Comparison of ENCODE assay signal across 27 cellular contexts in genomic region chr10:21827308-21827707, GRCh38.
DNase-seq lines count a peak whose midpoint lies in the region; ATAC-seq, FAIRE-seq and TF ChIP-seq lines count a peak whose summit lies in the region.
"Had no signal": no experiment of that assay in that cellular context is flagged by ENCODE, and none has a peak within 500 bp of the region (broad histone marks: within the 10 kb centered on the region; RNA-seq: fewer than 3 reads in every experiment).

No MANE protein-coding gene starts in this region.

- H3K4me2 ChIP-seq in K562 (ENCODE audit: insufficient read depth, low read length), result no peak overlapping the region
- H3K4me2 ChIP-seq: BLaER1 had no signal

- H3K9ac ChIP-seq in adipocyte (ENCODE audit: low read length) (no peak overlapping the region), K562 (ENCODE audit: insufficient read depth in 1 of 2, low read depth in 2 of 2, low read length in 2 of 2) (no peak overlapping the region), endodermal cell (ENCODE audit: extremely low read depth, low read length, poor library complexity, severe bottlenecking) (no peak overlapping the region), subcutaneous abdominal adipose tissue (ENCODE audit: low read length in 5 of 5) (no peak overlapping the region)
- H3K9ac ChIP-seq: BLaER1 had no signal

- H3K4me1 ChIP-seq in adipocyte (ENCODE audit: control insufficient read depth, insufficient read depth, low read length) (peaks cover 6% of the 10 kb centered on the region), K562 (replicated peaks in 1 of 2; ENCODE audit: control insufficient read depth in 2 of 2, insufficient read depth in 2 of 2, low read length in 2 of 2) (peaks cover 0 to 2% of the 10 kb centered on the region in 2 experiments; a peak in 2 of 5 replicates), endodermal cell (ENCODE audit: control insufficient read depth, insufficient read depth, low read length) (no peaks in the 10 kb centered on the region), subcutaneous abdominal adipose tissue (ENCODE audit: control insufficient read depth in 5 of 5, insufficient read depth in 5 of 5, low read length in 5 of 5) (no peaks in the 10 kb centered on the region)
- H3K4me1 ChIP-seq: BE2C, BLaER1 had no signal

- BruUV-seq in K562 (replicated peaks; lab: Mats Ljungman, UMichigan), result no TSS peak

- no peak for TF ChIP-seq RAD21 in K562 (CRISPR knock-in tag; conservative IDR thresholded peaks at IDR 0.05 in 1 of 2, IDR thresholded peaks at IDR 0.05 in 1 of 2)

- in situ Hi-C loops in K562 (cut with MboI), result no loop called here

- CTCF ChIA-PET in K562 (lab: Yijun Ruan, JAX; ENCODE audit: low intra/inter-chr PET ratio), result no interaction called here

- no peak for FAIRE-seq in K562 (lab: Jason Lieb, UNC)
- FAIRE-seq: A204.1, G401.6, GM12891, GM19239 had no signal

- no peak overlapping the region for H3K4me3 Mint-ChIP-seq in endodermal cell
- H3K4me3 Mint-ChIP-seq: CD14-positive monocyte; CD4-positive, alpha-beta memory T cell; CD8-positive, alpha-beta memory T cell had no signal

- intact Hi-C loops in K562 (cut with micrococcal nuclease), result no loop called here

- H3K36me3 Mint-ChIP-seq in endodermal cell (ENCODE audit: low read depth), result peaks cover 59% of the 10 kb centered on the region

- H3K4me3 ChIP-seq in adipocyte (ENCODE audit: low read length), result peak overlapping the region; percentile 54
- no peak overlapping the region for H3K4me3 ChIP-seq in K562
- peak overlapping the region; percentile 8 for H3K4me3 ChIP-seq in endodermal cell (ENCODE audit: low read length)
- peak overlapping the region in 4 of 5 donors; percentile 30 to 49 (median 40) for H3K4me3 ChIP-seq in subcutaneous abdominal adipose tissue (ENCODE audit: low read depth in 1 of 5, low read length in 5 of 5)
- H3K4me3 ChIP-seq: BLaER1 had no signal

- no peak for TF ChIP-seq EP300 in K562 (IDR thresholded peaks at IDR 0.05; ENCODE audit: low read length)

- H2AFZ ChIP-seq in K562 (ENCODE audit: low read depth, low read length), result no peak overlapping the region

- H3K27ac ChIP-seq in K562 (ENCODE audit: extremely low read depth, low read depth, low read length) (no peak overlapping the region), endodermal cell (ENCODE audit: low read depth, low read length) (no peak overlapping the region), subcutaneous abdominal adipose tissue (ENCODE audit: low read depth, low read length) (no peak overlapping the region)
- H3K27ac ChIP-seq: BLaER1 had no signal

- H3K9me3 ChIP-seq in adipocyte (ENCODE audit: control insufficient read depth, low read length), result peaks cover 70% of the 10 kb centered on the region
- H3K9me3 ChIP-seq in K562 (replicated peaks; ENCODE audit: control insufficient read depth, insufficient read depth, low read depth, low read length), result peaks cover 6% of the 10 kb centered on the region
- peaks cover 75% of the 10 kb centered on the region for H3K9me3 ChIP-seq in endodermal cell (ENCODE audit: control insufficient read depth, low read length)
- peaks cover 16 to 56% (median 46%) of the 10 kb centered on the region in 5 donors for H3K9me3 ChIP-seq in subcutaneous abdominal adipose tissue (ENCODE audit: control insufficient read depth in 5 of 5, low read length in 5 of 5)
- H3K9me3 ChIP-seq: BE2C had no signal

- DNase-seq in adipocyte (ENCODE audit: low read depth), result no peak
- DNase-seq in K562 (ENCODE audit: extremely low read depth in 1 of 4, low spot score in 3 of 4), result no peak
- DNase-seq in endodermal cell, result no peak
- DNase-seq in SHP77 (lab: John Stamatoyannopoulos, UW), result no peak
- no peak for DNase-seq in NCI-H1092 treated with DMSO at 0.1 percent for 48 hours (lab: John Stamatoyannopoulos, UW)
- DNase-seq in activated T-cell treated with anti-CD3 and anti-CD28 coated beads for 4 hours, result no peak
- DNase-seq: 8988T; ACHN; BE2C; C1 segment of cervical spinal cord; CD4-positive, alpha-beta memory T cell; CD4-positive, CD25-positive, alpha-beta regulatory T cell; CD8-positive, alpha-beta memory T cell; COR-L47; DMS 273 treated with DMSO at 0.1 percent for 48 hours; DMS153; DMS53; DMS79; DND-41; GF-D8 had no signal

- no peaks in the 10 kb centered on the region for H4K20me1 ChIP-seq in K562 (replicated peaks; ENCODE audit: control insufficient read depth, insufficient read depth, low read length)
- H4K20me1 ChIP-seq: BLaER1 had no signal

- no peak for TF ChIP-seq POLR2A in K562 (conservative IDR thresholded peaks at IDR 0.05)

- H3K27me3 ChIP-seq in adipocyte (replicated peaks; ENCODE audit: control insufficient read depth, insufficient read depth, low read length) (no peaks in the 10 kb centered on the region), K562 (ENCODE audit: control insufficient read depth in 2 of 2, insufficient read depth in 2 of 2, low read length in 2 of 2) (no peaks in the 10 kb centered on the region), endodermal cell (ENCODE audit: control insufficient read depth, insufficient read depth, low read length, poor library complexity, severe bottlenecking) (no peaks in the 10 kb centered on the region), subcutaneous abdominal adipose tissue (ENCODE audit: control insufficient read depth in 5 of 5, insufficient read depth in 4 of 5, low read length in 5 of 5) (no peaks in the 10 kb centered on the region)
- H3K27me3 ChIP-seq: BE2C, BLaER1 had no signal

- H3K4me1 Mint-ChIP-seq in endodermal cell, result no peaks in the 10 kb centered on the region
- H3K4me1 Mint-ChIP-seq: CD14-positive monocyte; CD4-positive, CD25-positive, alpha-beta regulatory T cell; CD8-positive, alpha-beta memory T cell had no signal

- no peak for TF ChIP-seq CTCF in K562 (IDR thresholded peaks at IDR 0.05 in 2 of 3, conservative IDR thresholded peaks at IDR 0.05 in 1 of 3; ENCODE audit: insufficient read depth in 2 of 3, low read depth in 1 of 3, low read length in 3 of 3)
- TF ChIP-seq CTCF in endodermal cell (conservative IDR thresholded peaks at IDR 0.05), result no peak

- no peak overlapping the region for H3K27ac Mint-ChIP-seq in endodermal cell
- H3K27ac Mint-ChIP-seq: CD14-positive monocyte; CD4-positive, CD25-positive, alpha-beta regulatory T cell; CD8-positive, alpha-beta memory T cell had no signal

- no peak for ATAC-seq in K562

- H3K27me3 Mint-ChIP-seq in endodermal cell (ENCODE audit: insufficient read depth), result no peaks in the 10 kb centered on the region
- H3K27me3 Mint-ChIP-seq: CD4-positive, alpha-beta memory T cell; CD4-positive, CD25-positive, alpha-beta regulatory T cell had no signal

- no peaks in the 10 kb centered on the region for H3K79me2 ChIP-seq in K562 (ENCODE audit: control insufficient read depth, insufficient read depth, low read length)

- peaks cover 75% of the 10 kb centered on the region for H3K9me3 Mint-ChIP-seq in endodermal cell

- H3K9me1 ChIP-seq in K562 (ENCODE audit: control insufficient read depth, insufficient read depth, low read length), result no peaks in the 10 kb centered on the region

- H3K36me3 ChIP-seq in adipocyte (ENCODE audit: control insufficient read depth, insufficient read depth, low read length, severe bottlenecking), result peaks cover 7% of the 10 kb centered on the region
- H3K36me3 ChIP-seq in K562 (ENCODE audit: control insufficient read depth, insufficient read depth, low read length), result no peaks in the 10 kb centered on the region
- peaks cover 18% of the 10 kb centered on the region for H3K36me3 ChIP-seq in endodermal cell (ENCODE audit: control insufficient read depth, insufficient read depth, low read length)
- peaks cover 0 to 20% (median 0%) of the 10 kb centered on the region in 5 donors for H3K36me3 ChIP-seq in subcutaneous abdominal adipose tissue (ENCODE audit: control insufficient read depth in 5 of 5, insufficient read depth in 5 of 5, low read length in 5 of 5)
- H3K36me3 ChIP-seq: BE2C had no signal

- POLR2A ChIA-PET in K562 (lab: Yijun Ruan, JAX), result interaction anchor here (0.5 kb wide), 1 partner anchor 974 kb away, joined by 3 read pairs; no protein-coding TSS in a partner anchor

- 98% methylated on average over 3 of the region's 3 CpGs for WGBS in K562 (ENCODE audit: insufficient coverage, low coverage, missing lambda C conversion rate)
- WGBS in endodermal cell (ENCODE audit: insufficient coverage in 1 of 2, insufficient read length in 1 of 2), 2 experiments, result 96% methylated on average over 3 of the region's 3 CpGs; no CpG with 5 or more reads in 1 of the 2 experiments

TF ChIP-seq in K562, 482 proteins besides CTCF, POLR2A, EP300 and RAD21:
- TF ChIP-seq ZNF274 (IDR thresholded peaks at IDR 0.05; ENCODE audit: borderline replicate concordance, low read depth, low read length), result peak; percentile 69; the same call in 1 of the 2 replicates
- no peak for TF ChIP-seq ZFX (CRISPR knock-in tag; IDR thresholded peaks at IDR 0.05)
- TF ChIP-seq MTA1 (IDR thresholded peaks at IDR 0.05; ENCODE audit: borderline replicate concordance), result no peak
